13 cellular contexts compared by ENCODE assay signal in the genomic region with DNA sequence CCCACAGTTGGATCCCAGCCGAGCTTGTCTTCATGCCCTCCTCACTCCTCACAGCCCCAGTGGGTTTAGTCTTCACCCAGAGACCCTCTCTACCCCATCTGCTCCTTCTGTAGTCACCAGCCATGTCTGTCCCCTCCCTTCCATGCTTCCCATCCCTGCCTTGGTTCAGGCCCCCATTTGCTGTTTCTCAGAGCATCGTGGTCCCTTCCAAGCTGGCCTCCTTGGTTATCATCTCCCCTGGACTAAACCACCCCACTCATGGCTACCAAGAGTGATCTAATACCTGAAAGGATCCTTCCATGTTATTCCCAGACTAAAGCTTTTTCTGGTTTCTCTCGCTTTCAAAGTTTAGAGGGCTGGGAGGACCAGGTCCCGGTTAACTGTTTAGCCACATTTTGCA. TPM values are rescaled to one million over a fixed set of nuclear protein-coding genes. Genes with fewer than 3 reads are reported as not detected.
DNase-seq lines count a peak whose midpoint lies in the region; ATAC-seq and TF ChIP-seq lines count a peak whose summit lies in the region.
"Had no signal": no experiment of that assay in that cellular context is flagged by ENCODE, and none has a peak within 500 bp of the region (broad histone marks: within the 10 kb centered on the region; RNA-seq: fewer than 3 reads in every experiment).

No MANE protein-coding gene starts in this region.

- TF ChIP-seq CTCF in fibroblast of lung (conservative IDR thresholded peaks at IDR 0.05 in 1 of 2, IDR thresholded peaks at IDR 0.05 in 1 of 2; ENCODE audit: low read depth in 1 of 2, low read length in 2 of 2) (no peak), spleen (IDR thresholded peaks at IDR 0.05 in 8 of 11, conservative IDR thresholded peaks at IDR 0.05 in 3 of 11) (no peak)

- 79 to 90% (median 84%) methylated on average over 4 of the region's 4 CpGs for WGBS in spleen, 5 donors

- no peak for ATAC-seq in stimulated activated naive CD8-positive, alpha-beta T cell treated with anti-CD3 and anti-CD28 coated beads, Interleukin-15, Interleukin-2, amounts not matched to agents 100 U/mL and 50 U/mL, for 24 hours

- H3K27me3 ChIP-seq in fibroblast of lung (ENCODE audit: control insufficient read depth, insufficient read depth, low read length) (no peaks in the 10 kb centered on the region), spleen (replicated peaks in 1 of 7) (peaks cover 0 to 41% (median 8%) of the 10 kb centered on the region in 7 donors)
- H3K27me3 ChIP-seq: colonic mucosa, pancreas had no signal

- no peak overlapping the region for H2AFZ ChIP-seq in fibroblast of lung (ENCODE audit: low read length)

- H3K4me3 Mint-ChIP-seq in stimulated activated naive CD8-positive, alpha-beta T cell treated with anti-CD3 and anti-CD28 coated beads, Interleukin-15, Interleukin-2, amounts not matched to agents 100 ng/mL and 50 ng/mL, for 24 hours, result peak overlapping the region; percentile 49
- H3K4me3 Mint-ChIP-seq in activated CD4-positive, alpha-beta memory T cell treated with anti-CD3 and anti-CD28 coated beads, Interleukin-2, amount 10 ng/mL, durations not matched to agents 7 days and 5 days, result peak overlapping the region; percentile 65
- H3K4me3 Mint-ChIP-seq: mesothelial cell of epicardium had no signal

- H3K36me3 ChIP-seq in fibroblast of lung (ENCODE audit: control insufficient read depth, insufficient read depth, low read length) (peaks cover 4% of the 10 kb centered on the region), spleen (no peaks in the 10 kb centered on the region)
- H3K36me3 ChIP-seq: colonic mucosa, esophagus squamous epithelium, pancreas had no signal

- intact Hi-C loops in spleen (cut with DNase I; ENCODE audit: low total_unique reads), result no loop called here

- H3K4me1 ChIP-seq in fibroblast of lung (ENCODE audit: control insufficient read depth, extremely low read depth, insufficient read depth, low read length) (peaks cover 32% of the 10 kb centered on the region), spleen (peaks cover 0 to 20% (median 7%) of the 10 kb centered on the region in 6 donors)
- H3K4me1 ChIP-seq: colonic mucosa, esophagus squamous epithelium had no signal

- peak overlapping the region; percentile 84 for H3K27ac ChIP-seq in fibroblast of lung (ENCODE audit: insufficient read depth, low read length)
- H3K27ac ChIP-seq in spleen, result peak overlapping the region in 4 of 8 donors; percentile 13 to 70 (median 61)
- H3K27ac ChIP-seq: colonic mucosa had no signal

- H3K27ac Mint-ChIP-seq in stimulated activated naive CD8-positive, alpha-beta T cell treated with anti-CD3 and anti-CD28 coated beads, Interleukin-15, Interleukin-2, amounts not matched to agents 100 ng/mL and 50 ng/mL, for 24 hours, result peak overlapping the region; percentile 85
- H3K27ac Mint-ChIP-seq in activated CD4-positive, alpha-beta memory T cell treated with anti-CD3 and anti-CD28 coated beads, Interleukin-2, amount 10 ng/mL, durations not matched to agents 7 days and 5 days, result peak overlapping the region; percentile 98
- H3K27ac Mint-ChIP-seq: mesothelial cell of epicardium had no signal

- H3K9me3 Mint-ChIP-seq in stimulated activated naive CD8-positive, alpha-beta T cell treated with anti-CD3 and anti-CD28 coated beads, Interleukin-15, Interleukin-2, amounts not matched to agents 100 ng/mL and 50 ng/mL, for 24 hours, result peaks cover 7% of the 10 kb centered on the region
- peaks cover 13% of the 10 kb centered on the region for H3K9me3 Mint-ChIP-seq in activated CD4-positive, alpha-beta memory T cell treated with anti-CD3 and anti-CD28 coated beads, Interleukin-2, amount 10 ng/mL, durations not matched to agents 7 days and 5 days

- no peak for DNase-seq in stimulated activated naive CD8-positive, alpha-beta T cell treated with anti-CD3 and anti-CD28 coated beads, Interleukin-15, Interleukin-2, amounts not matched to agents 100 U/mL and 50 U/mL, for 24 hours
- no peak for DNase-seq in activated CD4-positive, alpha-beta memory T cell treated with anti-CD3 and anti-CD28 coated beads, Interleukin-2, amount 10 ng/mL, durations not matched to agents 7 days and 5 days
- DNase-seq in fibroblast of lung (ENCODE audit: low read depth in 2 of 2) (no peak), spleen (no peak), NCI-H69 (lab: John Stamatoyannopoulos, UW) (no peak), SKM-1 treated with dmso at 0.1 percent for 144 hours (lab: John Stamatoyannopoulos, UW; ENCODE audit: unreplicated experiment) (no peak), NCI-H187 (lab: John Stamatoyannopoulos, UW) (no peak)
- DNase-seq: esophagus squamous epithelium, NCI-H774, pancreas had no signal

- peaks cover 22% of the 10 kb centered on the region for H3K4me1 Mint-ChIP-seq in stimulated activated naive CD8-positive, alpha-beta T cell treated with anti-CD3 and anti-CD28 coated beads, Interleukin-15, Interleukin-2, amounts not matched to agents 100 ng/mL and 50 ng/mL, for 24 hours (ENCODE audit: low read depth)
- peaks cover 43% of the 10 kb centered on the region for H3K4me1 Mint-ChIP-seq in activated CD4-positive, alpha-beta memory T cell treated with anti-CD3 and anti-CD28 coated beads, Interleukin-2, amount 10 ng/mL, durations not matched to agents 7 days and 5 days

- no peaks in the 10 kb centered on the region for H4K20me1 ChIP-seq in fibroblast of lung (ENCODE audit: control insufficient read depth, extremely low read depth, insufficient read depth, low read length)

- peaks cover 25% of the 10 kb centered on the region for H3K27me3 Mint-ChIP-seq in stimulated activated naive CD8-positive, alpha-beta T cell treated with anti-CD3 and anti-CD28 coated beads, Interleukin-15, Interleukin-2, amounts not matched to agents 100 ng/mL and 50 ng/mL, for 24 hours
- peaks cover 15% of the 10 kb centered on the region for H3K27me3 Mint-ChIP-seq in activated CD4-positive, alpha-beta memory T cell treated with anti-CD3 and anti-CD28 coated beads, Interleukin-2, amount 10 ng/mL, durations not matched to agents 7 days and 5 days

- CTCF ChIA-PET in activated CD4-positive, alpha-beta memory T cell treated with anti-CD3 and anti-CD28 coated beads, Interleukin-2, amount 10 ng/mL, durations not matched to agents 7 days and 5 days (lab: Charles Lee), result interaction anchor here (0.6 to 3.5 kb wide), 4 partner anchors 14 to 111 kb away, joined by 3 to 24 read pairs (median 4); no protein-coding TSS in a partner anchor

- TF ChIP-seq POLR2A in spleen (IDR thresholded peaks at IDR 0.05), result no peak

- H3K4me2 ChIP-seq in fibroblast of lung (ENCODE audit: extremely low read depth, insufficient read depth, low read length), result no peak overlapping the region

- H3K36me3 Mint-ChIP-seq in stimulated activated naive CD8-positive, alpha-beta T cell treated with anti-CD3 and anti-CD28 coated beads, Interleukin-15, Interleukin-2, amounts not matched to agents 100 ng/mL and 50 ng/mL, for 24 hours (ENCODE audit: low read depth), result no peaks in the 10 kb centered on the region
- H3K36me3 Mint-ChIP-seq in activated CD4-positive, alpha-beta memory T cell treated with anti-CD3 and anti-CD28 coated beads, Interleukin-2, amount 10 ng/mL, durations not matched to agents 7 days and 5 days (ENCODE audit: low read depth), result peaks cover 16% of the 10 kb centered on the region

- POLR2A ChIA-PET in activated CD4-positive, alpha-beta memory T cell treated with anti-CD3 and anti-CD28 coated beads, Interleukin-2, amount 10 ng/mL, durations not matched to agents 7 days and 5 days (lab: Charles Lee), result interaction anchor here (0.5 to 3.4 kb wide), 8 partner anchors 9 to 253 kb away, joined by 3 to 24 read pairs (median 4); no protein-coding TSS in a partner anchor

- H3K9me3 ChIP-seq in fibroblast of lung (ENCODE audit: control insufficient read depth, insufficient read depth, low read depth, low read length) (no peaks in the 10 kb centered on the region), spleen (peaks cover 0 to 8% (median 0%) of the 10 kb centered on the region in 8 donors)
- H3K9me3 ChIP-seq: colonic mucosa, esophagus squamous epithelium, pancreas had no signal

- H3K4me3 ChIP-seq in fibroblast of lung (replicated peaks in 1 of 4; ENCODE audit: control extremely low read depth in 1 of 4, insufficient read depth in 1 of 4, low read depth in 3 of 4, low read length in 4 of 4), result no peak overlapping the region
- H3K4me3 ChIP-seq in spleen, result no peak overlapping the region
- H3K4me3 ChIP-seq: colonic mucosa, esophagus squamous epithelium, pancreas had no signal

- peaks cover 57% of the 10 kb centered on the region for H3K79me2 ChIP-seq in fibroblast of lung (ENCODE audit: control insufficient read depth, insufficient read depth, low read length)

- H3K9ac ChIP-seq in fibroblast of lung (ENCODE audit: insufficient read depth, low read length), result no peak overlapping the region

RNA-seq across cellular contexts. Expression of gene CNIH3, which starts 8.3 kb away (rescaled TPM):
- total RNA-seq in activated CD4-positive, alpha-beta memory T cell treated with anti-CD3 and anti-CD28 coated beads, Interleukin-2, amount 10 ng/mL, durations not matched to agents 7 days and 5 days, result 1 to 10 TPM; 1.4 to 1.9 TPM
- 15.7 and 28.1 TPM in 2 replicates for total RNA-seq in fibroblast of lung
- polyA plus RNA-seq in fibroblast of lung, result 3.7 and 19.7 TPM in 2 replicates
- 4.8 and 22.8 TPM in 2 replicates for polyA plus RNA-seq in fibroblast of lung (2012)
- polyA minus RNA-seq in fibroblast of lung (ENCODE audit: low replicate concordance), result 1.5 and 41.6 TPM in 2 replicates
- 1 to 10 TPM in 5 of 7 donors, under 1 TPM in 2; 0.68 to 4.1 (median 2.6) TPM for total RNA-seq in spleen
- 1 to 10 TPM; 1.6 to 2.2 (median 1.7) TPM for polyA plus RNA-seq in spleen
